In genomic region chr15:77620297-77620696, GRCh38 we compare ENCODE assay signal across 20 cellular contexts. TPM values are rescaled to one million over a fixed set of nuclear protein-coding genes. Genes with fewer than 3 reads are reported as not detected.
DNase-seq lines count a peak whose midpoint lies in the region; ATAC-seq and TF ChIP-seq lines count a peak whose summit lies in the region.
"Had no signal": no experiment of that assay in that cellular context is flagged by ENCODE, and none has a peak within 500 bp of the region (broad histone marks: within the 10 kb centered on the region; RNA-seq: fewer than 3 reads in every experiment).

No MANE protein-coding gene starts in this region.

- WGBS in right cardiac atrium, result 61% methylated on average over 7 of the region's 7 CpGs
- 65 to 79% (median 73%) methylated on average over 1 to 7 of the region's 7 CpGs for WGBS in heart left ventricle, 4 donors

- H3K4me1 ChIP-seq in right cardiac atrium (ENCODE audit: control insufficient read depth, insufficient read depth, low read length) (no peaks in the 10 kb centered on the region), heart left ventricle (peaks cover 0 to 12% (median 0%) of the 10 kb centered on the region in 12 donors), RWPE2 (ENCODE audit: insufficient read depth, poor library complexity, severe bottlenecking) (no peaks in the 10 kb centered on the region)

- TF ChIP-seq POLR2A in heart left ventricle (IDR thresholded peaks at IDR 0.05), result no peak

- peak in 1 of 2 donors; percentile 41 for ATAC-seq in right cardiac atrium
- ATAC-seq in heart left ventricle, result no peak
- peak; percentile 7; the same call in 1 of the 3 replicates for ATAC-seq in RWPE2 (ENCODE audit: low read depth)
- ATAC-seq in HG02884 (IDR thresholded peaks at IDR 0.05; ENCODE audit: unreplicated experiment), result no peak

- H3K36me3 ChIP-seq in heart left ventricle, result no peaks in the 10 kb centered on the region
- no peaks in the 10 kb centered on the region for H3K36me3 ChIP-seq in RWPE2 (ENCODE audit: low read depth)

- H3K4me3 ChIP-seq in right cardiac atrium (ENCODE audit: low read length), result no peak overlapping the region
- no peak overlapping the region for H3K4me3 ChIP-seq in heart left ventricle
- no peak overlapping the region for H3K4me3 ChIP-seq in RWPE2 (ENCODE audit: severe bottlenecking)
- H3K4me3 ChIP-seq: HAP-1 had no signal

- H3K27ac ChIP-seq in right cardiac atrium (ENCODE audit: low read length), result no peak overlapping the region
- H3K27ac ChIP-seq in heart left ventricle, result no peak overlapping the region
- no peak overlapping the region for H3K27ac ChIP-seq in RWPE2 (ENCODE audit: poor library complexity, severe bottlenecking)

- DNase-seq in right cardiac atrium, result peak in 2 of 3 donors; percentile 33 to 61
- DNase-seq in heart left ventricle, result no peak
- DNase-seq in RWPE2 (ENCODE audit: low spot score), result no peak
- peak; percentile 83 for DNase-seq in islet precursor cell
- no peak for DNase-seq in NK-92 (lab: John Stamatoyannopoulos, UW; ENCODE audit: unreplicated experiment)
- DNase-seq in midbrain (lab: John Stamatoyannopoulos, UW), result no peak
- DNase-seq: CD4-positive, CD25-positive, alpha-beta regulatory T cell; DMS79; Karpas-422; MV-4-11; NCI-H1105 treated with DMSO at 0.1 percent for 48 hours; NCI-H2081; NCI-H446; NCI-H526; SHP77 had no signal

- H3K27me3 ChIP-seq in right cardiac atrium (ENCODE audit: control insufficient read depth, insufficient read depth), result no peaks in the 10 kb centered on the region
- no peaks in the 10 kb centered on the region for H3K27me3 ChIP-seq in heart left ventricle
- H3K27me3 ChIP-seq in RWPE2 (ENCODE audit: insufficient read depth, poor library complexity, severe bottlenecking), result peaks cover 3% of the 10 kb centered on the region

- H3K9me3 ChIP-seq in right cardiac atrium (ENCODE audit: control insufficient read depth, low read length) (no peaks in the 10 kb centered on the region), heart left ventricle (no peaks in the 10 kb centered on the region), RWPE2 (ENCODE audit: severe bottlenecking) (no peaks in the 10 kb centered on the region)
- H3K9me3 ChIP-seq: HAP-1 had no signal

- intact Hi-C loops in right cardiac atrium (cut with DNase I), result no loop called here
- intact Hi-C loops in heart left ventricle (cut with DNase I), result loop anchor here in 1 of 10 donors (10.0 kb wide), 1 partner anchor 505 kb away; no protein-coding TSS in a partner anchor

- TF ChIP-seq CTCF in heart left ventricle (IDR thresholded peaks at IDR 0.05), result no peak
- TF ChIP-seq CTCF in RWPE2 (IDR thresholded peaks at IDR 0.05; ENCODE audit: poor library complexity, severe bottlenecking), result no peak

RNA-seq across cellular contexts. Expression of gene LINGO1, which starts 12.4 kb away (rescaled TPM):
- 10 to 100 TPM in 1 of 4 donors, 1 to 10 TPM in 3; 5.7 to 12.1 (median 8.6) TPM for total RNA-seq in right cardiac atrium
- 5.1 TPM for polyA plus RNA-seq in right cardiac atrium
- 1 to 10 TPM in 7 of 9 donors, under 1 TPM in 2; 0.49 to 4.0 (median 1.7) TPM for total RNA-seq in heart left ventricle
- 1 to 10 TPM; 1.3 to 2.8 TPM for polyA plus RNA-seq in heart left ventricle
- total RNA-seq: CD4-positive, CD25-positive, alpha-beta regulatory T cell; M059J had no signal
- polyA plus RNA-seq: BJ; CD4-positive, CD25-positive, alpha-beta regulatory T cell; IgD-negative memory B cell had no signal

Comparison
In these comparisons a context has a peak if more than half of its experiments do, and no peak if none do; other contexts are left out.
1. DNase-seq: peak in right cardiac atrium (2 of 3) and islet precursor cell (single experiment); none in heart left ventricle (0 of 5), RWPE2 (single experiment), NK-92 (single experiment) and midbrain (single experiment).